In genomic region chr19:13097331-13098258, GRCh38 we compare ENCODE assay signal across 1 cellular context.
A peak's percentile ranks its signal among the peaks of the same experiment; 100 is the strongest.
TF ChIP-seq lines count a peak whose summit lies in the region.

No MANE protein-coding gene starts in this region.

TF ChIP-seq in K562, 482 proteins besides CTCF, POLR2A, EP300 and RAD21 (continued from another document and continues in another):
- TF ChIP-seq, protein P1, sequence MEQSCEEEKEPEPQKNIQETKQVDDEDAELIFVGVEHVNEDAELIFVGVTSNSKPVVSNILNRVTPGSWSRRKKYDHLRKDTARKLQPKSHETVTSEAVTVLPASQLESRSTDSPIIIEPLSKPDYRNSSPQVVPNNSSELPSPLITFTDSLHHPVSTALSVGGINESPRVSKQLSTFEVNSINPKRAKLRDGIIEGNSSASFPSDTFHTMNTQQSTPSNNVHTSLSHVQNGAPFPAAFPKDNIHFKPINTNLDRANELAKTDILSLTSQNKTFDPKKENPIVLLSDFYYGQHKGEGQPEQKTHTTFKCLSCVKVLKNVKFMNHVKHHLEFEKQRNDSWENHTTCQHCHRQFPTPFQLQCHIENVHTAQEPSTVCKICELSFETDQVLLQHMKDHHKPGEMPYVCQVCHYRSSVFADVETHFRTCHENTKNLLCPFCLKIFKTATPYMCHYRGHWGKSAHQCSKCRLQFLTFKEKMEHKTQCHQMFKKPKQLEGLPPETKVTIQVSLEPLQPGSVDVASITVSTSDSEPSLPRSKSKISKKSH (CRISPR knock-in tag; IDR thresholded peaks at IDR 0.05): peak; percentile 85
- TF ChIP-seq SIX5 (IDR thresholded peaks at IDR 0.05; ENCODE audit: borderline replicate concordance in 1 of 2, insufficient read depth in 1 of 2, low read depth in 1 of 2, low read length in 2 of 2) (no peak), TAL1 (IDR thresholded peaks at IDR 0.05) (no peak), SMAD3 (CRISPR knock-in tag; conservative IDR thresholded peaks at IDR 0.05) (peak; percentile 64), TFAM (CRISPR knock-in tag; conservative IDR thresholded peaks at IDR 0.05) (no peak), RBM39 (optimal IDR thresholded peaks at IDR 0.05; ENCODE audit: low read depth, low read length) (peak; percentile 26), POLR2H (tag; IDR thresholded peaks at IDR 0.05; ENCODE audit: low read depth) (peak; percentile 93), JUNB (CRISPR knock-in tag; conservative IDR thresholded peaks at IDR 0.05) (peak; percentile 61), PATZ1 (CRISPR knock-in tag; IDR thresholded peaks at IDR 0.05; ENCODE audit: borderline replicate concordance) (peak; percentile 89), POLR2AphosphoS2 (IDR thresholded peaks at IDR 0.05; ENCODE audit: low read length) (peak; percentile 98), RBBP5 (IDR thresholded peaks at IDR 0.05; ENCODE audit: borderline replicate concordance, insufficient read depth, low read length, poor library complexity, severe bottlenecking) (no peak), MNT (conservative IDR thresholded peaks at IDR 0.05) (peak in 1 of 2 experiments; percentile 56; a peak in 3 of 4 replicates), HDAC8 (tag; IDR thresholded peaks at IDR 0.05) (no peak), ZFPM2 (CRISPR knock-in tag; IDR thresholded peaks at IDR 0.05) (0 out of 2 replicates have a peak, but pooled peaks have one; percentile 12), FOXA3 (CRISPR knock-in tag; conservative IDR thresholded peaks at IDR 0.05 in 1 of 2, IDR thresholded peaks at IDR 0.05 in 1 of 2) (no peak; a peak in 1 of 4 replicates), NFE2L1 (tag; IDR thresholded peaks at IDR 0.05; ENCODE audit: borderline replicate concordance, low read depth) (no peak), HDAC3 (IDR thresholded peaks at IDR 0.05; ENCODE audit: borderline replicate concordance, partially characterized antibody) (no peak), RHOXF2B (CRISPR knock-in tag; conservative IDR thresholded peaks at IDR 0.05) (peak; percentile 91; the same call in 1 of the 2 replicates), KAT7 (CRISPR knock-in tag; IDR thresholded peaks at IDR 0.05; ENCODE audit: borderline replicate concordance) (0 out of 2 replicates have a peak, but pooled peaks have one; percentile 8), ZNF551 (CRISPR knock-in tag; IDR thresholded peaks at IDR 0.05) (peak; percentile 90), AFF4 (CRISPR knock-in tag; IDR thresholded peaks at IDR 0.05) (0 out of 2 replicates have a peak, but pooled peaks have one; percentile 39)
- TF ChIP-seq, protein P2, sequence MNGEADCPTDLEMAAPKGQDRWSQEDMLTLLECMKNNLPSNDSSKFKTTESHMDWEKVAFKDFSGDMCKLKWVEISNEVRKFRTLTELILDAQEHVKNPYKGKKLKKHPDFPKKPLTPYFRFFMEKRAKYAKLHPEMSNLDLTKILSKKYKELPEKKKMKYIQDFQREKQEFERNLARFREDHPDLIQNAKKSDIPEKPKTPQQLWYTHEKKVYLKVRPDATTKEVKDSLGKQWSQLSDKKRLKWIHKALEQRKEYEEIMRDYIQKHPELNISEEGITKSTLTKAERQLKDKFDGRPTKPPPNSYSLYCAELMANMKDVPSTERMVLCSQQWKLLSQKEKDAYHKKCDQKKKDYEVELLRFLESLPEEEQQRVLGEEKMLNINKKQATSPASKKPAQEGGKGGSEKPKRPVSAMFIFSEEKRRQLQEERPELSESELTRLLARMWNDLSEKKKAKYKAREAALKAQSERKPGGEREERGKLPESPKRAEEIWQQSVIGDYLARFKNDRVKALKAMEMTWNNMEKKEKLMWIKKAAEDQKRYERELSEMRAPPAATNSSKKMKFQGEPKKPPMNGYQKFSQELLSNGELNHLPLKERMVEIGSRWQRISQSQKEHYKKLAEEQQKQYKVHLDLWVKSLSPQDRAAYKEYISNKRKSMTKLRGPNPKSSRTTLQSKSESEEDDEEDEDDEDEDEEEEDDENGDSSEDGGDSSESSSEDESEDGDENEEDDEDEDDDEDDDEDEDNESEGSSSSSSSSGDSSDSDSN (IDR thresholded peaks at IDR 0.05; ENCODE audit: borderline replicate concordance in 1 of 2, low read depth in 2 of 2, low read length in 2 of 2): peak in 1 of 2 experiments; percentile 20; a peak in 1 of 4 replicates
- TF ChIP-seq, protein P3, sequence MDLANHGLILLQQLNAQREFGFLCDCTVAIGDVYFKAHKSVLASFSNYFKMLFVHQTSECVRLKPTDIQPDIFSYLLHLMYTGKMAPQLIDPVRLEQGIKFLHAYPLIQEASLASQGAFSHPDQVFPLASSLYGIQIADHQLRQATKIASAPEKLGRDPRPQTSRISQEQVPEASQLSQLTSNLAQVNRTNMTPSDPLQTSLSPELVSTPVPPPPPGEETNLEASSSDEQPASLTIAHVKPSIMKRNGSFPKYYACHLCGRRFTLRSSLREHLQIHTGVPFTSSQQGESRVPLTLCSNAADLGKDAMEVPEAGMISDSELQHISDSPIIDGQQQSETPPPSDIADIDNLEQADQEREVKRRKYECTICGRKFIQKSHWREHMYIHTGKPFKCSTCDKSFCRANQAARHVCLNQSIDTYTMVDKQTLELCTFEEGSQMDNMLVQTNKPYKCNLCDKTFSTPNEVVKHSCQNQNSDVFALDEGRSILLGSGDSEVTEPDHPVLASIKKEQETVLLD (IDR thresholded peaks at IDR 0.05): no peak
- TF ChIP-seq, protein P4, sequence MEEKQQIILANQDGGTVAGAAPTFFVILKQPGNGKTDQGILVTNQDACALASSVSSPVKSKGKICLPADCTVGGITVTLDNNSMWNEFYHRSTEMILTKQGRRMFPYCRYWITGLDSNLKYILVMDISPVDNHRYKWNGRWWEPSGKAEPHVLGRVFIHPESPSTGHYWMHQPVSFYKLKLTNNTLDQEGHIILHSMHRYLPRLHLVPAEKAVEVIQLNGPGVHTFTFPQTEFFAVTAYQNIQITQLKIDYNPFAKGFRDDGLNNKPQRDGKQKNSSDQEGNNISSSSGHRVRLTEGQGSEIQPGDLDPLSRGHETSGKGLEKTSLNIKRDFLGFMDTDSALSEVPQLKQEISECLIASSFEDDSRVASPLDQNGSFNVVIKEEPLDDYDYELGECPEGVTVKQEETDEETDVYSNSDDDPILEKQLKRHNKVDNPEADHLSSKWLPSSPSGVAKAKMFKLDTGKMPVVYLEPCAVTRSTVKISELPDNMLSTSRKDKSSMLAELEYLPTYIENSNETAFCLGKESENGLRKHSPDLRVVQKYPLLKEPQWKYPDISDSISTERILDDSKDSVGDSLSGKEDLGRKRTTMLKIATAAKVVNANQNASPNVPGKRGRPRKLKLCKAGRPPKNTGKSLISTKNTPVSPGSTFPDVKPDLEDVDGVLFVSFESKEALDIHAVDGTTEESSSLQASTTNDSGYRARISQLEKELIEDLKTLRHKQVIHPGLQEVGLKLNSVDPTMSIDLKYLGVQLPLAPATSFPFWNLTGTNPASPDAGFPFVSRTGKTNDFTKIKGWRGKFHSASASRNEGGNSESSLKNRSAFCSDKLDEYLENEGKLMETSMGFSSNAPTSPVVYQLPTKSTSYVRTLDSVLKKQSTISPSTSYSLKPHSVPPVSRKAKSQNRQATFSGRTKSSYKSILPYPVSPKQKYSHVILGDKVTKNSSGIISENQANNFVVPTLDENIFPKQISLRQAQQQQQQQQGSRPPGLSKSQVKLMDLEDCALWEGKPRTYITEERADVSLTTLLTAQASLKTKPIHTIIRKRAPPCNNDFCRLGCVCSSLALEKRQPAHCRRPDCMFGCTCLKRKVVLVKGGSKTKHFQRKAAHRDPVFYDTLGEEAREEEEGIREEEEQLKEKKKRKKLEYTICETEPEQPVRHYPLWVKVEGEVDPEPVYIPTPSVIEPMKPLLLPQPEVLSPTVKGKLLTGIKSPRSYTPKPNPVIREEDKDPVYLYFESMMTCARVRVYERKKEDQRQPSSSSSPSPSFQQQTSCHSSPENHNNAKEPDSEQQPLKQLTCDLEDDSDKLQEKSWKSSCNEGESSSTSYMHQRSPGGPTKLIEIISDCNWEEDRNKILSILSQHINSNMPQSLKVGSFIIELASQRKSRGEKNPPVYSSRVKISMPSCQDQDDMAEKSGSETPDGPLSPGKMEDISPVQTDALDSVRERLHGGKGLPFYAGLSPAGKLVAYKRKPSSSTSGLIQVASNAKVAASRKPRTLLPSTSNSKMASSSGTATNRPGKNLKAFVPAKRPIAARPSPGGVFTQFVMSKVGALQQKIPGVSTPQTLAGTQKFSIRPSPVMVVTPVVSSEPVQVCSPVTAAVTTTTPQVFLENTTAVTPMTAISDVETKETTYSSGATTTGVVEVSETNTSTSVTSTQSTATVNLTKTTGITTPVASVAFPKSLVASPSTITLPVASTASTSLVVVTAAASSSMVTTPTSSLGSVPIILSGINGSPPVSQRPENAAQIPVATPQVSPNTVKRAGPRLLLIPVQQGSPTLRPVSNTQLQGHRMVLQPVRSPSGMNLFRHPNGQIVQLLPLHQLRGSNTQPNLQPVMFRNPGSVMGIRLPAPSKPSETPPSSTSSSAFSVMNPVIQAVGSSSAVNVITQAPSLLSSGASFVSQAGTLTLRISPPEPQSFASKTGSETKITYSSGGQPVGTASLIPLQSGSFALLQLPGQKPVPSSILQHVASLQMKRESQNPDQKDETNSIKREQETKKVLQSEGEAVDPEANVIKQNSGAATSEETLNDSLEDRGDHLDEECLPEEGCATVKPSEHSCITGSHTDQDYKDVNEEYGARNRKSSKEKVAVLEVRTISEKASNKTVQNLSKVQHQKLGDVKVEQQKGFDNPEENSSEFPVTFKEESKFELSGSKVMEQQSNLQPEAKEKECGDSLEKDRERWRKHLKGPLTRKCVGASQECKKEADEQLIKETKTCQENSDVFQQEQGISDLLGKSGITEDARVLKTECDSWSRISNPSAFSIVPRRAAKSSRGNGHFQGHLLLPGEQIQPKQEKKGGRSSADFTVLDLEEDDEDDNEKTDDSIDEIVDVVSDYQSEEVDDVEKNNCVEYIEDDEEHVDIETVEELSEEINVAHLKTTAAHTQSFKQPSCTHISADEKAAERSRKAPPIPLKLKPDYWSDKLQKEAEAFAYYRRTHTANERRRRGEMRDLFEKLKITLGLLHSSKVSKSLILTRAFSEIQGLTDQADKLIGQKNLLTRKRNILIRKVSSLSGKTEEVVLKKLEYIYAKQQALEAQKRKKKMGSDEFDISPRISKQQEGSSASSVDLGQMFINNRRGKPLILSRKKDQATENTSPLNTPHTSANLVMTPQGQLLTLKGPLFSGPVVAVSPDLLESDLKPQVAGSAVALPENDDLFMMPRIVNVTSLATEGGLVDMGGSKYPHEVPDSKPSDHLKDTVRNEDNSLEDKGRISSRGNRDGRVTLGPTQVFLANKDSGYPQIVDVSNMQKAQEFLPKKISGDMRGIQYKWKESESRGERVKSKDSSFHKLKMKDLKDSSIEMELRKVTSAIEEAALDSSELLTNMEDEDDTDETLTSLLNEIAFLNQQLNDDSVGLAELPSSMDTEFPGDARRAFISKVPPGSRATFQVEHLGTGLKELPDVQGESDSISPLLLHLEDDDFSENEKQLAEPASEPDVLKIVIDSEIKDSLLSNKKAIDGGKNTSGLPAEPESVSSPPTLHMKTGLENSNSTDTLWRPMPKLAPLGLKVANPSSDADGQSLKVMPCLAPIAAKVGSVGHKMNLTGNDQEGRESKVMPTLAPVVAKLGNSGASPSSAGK (IDR thresholded peaks at IDR 0.05): peak; percentile 53; the same call in 1 of the 2 replicates
